In the genomic region with DNA sequence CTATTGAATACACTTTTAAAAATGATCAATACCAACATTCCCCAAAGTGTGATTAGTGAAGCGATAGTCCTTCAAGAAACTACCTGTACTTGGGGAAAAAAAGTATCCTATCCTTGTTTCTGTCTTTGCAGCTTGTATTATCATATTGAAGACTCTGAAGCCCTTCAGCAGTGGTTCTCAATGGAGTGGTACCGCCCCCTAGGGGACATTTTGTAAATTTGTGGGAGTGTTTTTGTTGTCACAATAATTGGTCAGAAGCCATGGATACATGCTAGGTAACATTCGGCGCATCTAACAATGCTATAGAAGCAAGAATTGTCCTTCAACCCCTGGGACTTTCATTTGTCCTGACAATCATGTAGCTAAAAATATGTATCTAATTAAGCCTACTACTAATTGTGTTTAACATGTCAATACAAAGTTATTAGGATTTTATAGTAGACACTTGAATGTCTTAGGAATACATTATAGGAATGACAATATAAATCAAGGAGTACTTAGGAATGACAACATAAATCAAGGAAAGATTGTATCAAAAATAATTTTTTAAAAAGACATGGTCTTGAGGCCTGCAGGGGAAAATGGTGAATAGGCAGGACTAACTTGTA, we compare ENCODE assay signal across 8 cellular contexts. TPM values are rescaled to one million over a fixed set of nuclear protein-coding genes. Genes with fewer than 3 reads are reported as not detected.
A peak's percentile ranks its signal among the peaks of the same experiment; 100 is the strongest.
DNase-seq lines count a peak whose midpoint lies in the region; ATAC-seq and TF ChIP-seq lines count a peak whose summit lies in the region.

No MANE protein-coding gene starts in this region.

- in situ Hi-C loops in ACHN (cut with HindIII; ENCODE audit: low pct_ligation_motif_present, low pct_unique_long_range_greater_than_20kb, low sequenced_read_pairs) = no loop called here
- in situ Hi-C loops in G401 (cut with HindIII; ENCODE audit: low sequenced_read_pairs) = no loop called here

- H3K36me3 Mint-ChIP-seq in activated CD8-positive, alpha-beta T cell treated with anti-CD3 and anti-CD28 coated beads for 36 hours (ENCODE audit: low read depth) = peaks cover 19% of the 10 kb centered on the region

- peaks cover 24% of the 10 kb centered on the region for H3K9me3 Mint-ChIP-seq in activated CD8-positive, alpha-beta T cell treated with anti-CD3 and anti-CD28 coated beads for 36 hours

- ATAC-seq in HG02571 (IDR thresholded peaks at IDR 0.05; ENCODE audit: unreplicated experiment) (peak; percentile 78), HG02623 (IDR thresholded peaks at IDR 0.05; ENCODE audit: unreplicated experiment) (no peak)
- ATAC-seq in activated CD8-positive, alpha-beta T cell treated with anti-CD3 and anti-CD28 coated beads for 36 hours = peak; percentile 42

- CTCF ChIA-PET in activated CD8-positive, alpha-beta T cell treated with anti-CD3 and anti-CD28 coated beads for 36 hours (lab: Charles Lee) = interaction anchor here (0.7 to 6.4 kb wide), 55 partner anchors 8 to 1142 kb away, joined by 3 to 52 read pairs (median 5); partner anchors contain the start of gene SPTSSB

- peak; percentile 47 for DNase-seq in ACHN
- DNase-seq in G401 (ENCODE audit: low spot score) = peak; percentile 49
- DNase-seq in NCI-H2107 treated with DMSO at 0.1 percent for 48 hours (lab: John Stamatoyannopoulos, UW; ENCODE audit: unreplicated experiment) = peak; percentile 86
- DNase-seq in activated CD8-positive, alpha-beta T cell treated with anti-CD3 and anti-CD28 coated beads for 36 hours = peak; percentile 63
- peak; percentile 64 for DNase-seq in glomerular endothelial cell (ENCODE audit: extremely low read depth, low read depth, low spot score)
- DNase-seq in stimulated activated CD4-positive, alpha-beta T cell treated with anti-CD3 and anti-CD28 coated beads, Interleukin-15, amount 100 ng/mL, for 48 hours (ENCODE audit: low read depth in 2 of 2) = peak; percentile 13 to 30

- no peaks in the 10 kb centered on the region for H3K27me3 Mint-ChIP-seq in activated CD8-positive, alpha-beta T cell treated with anti-CD3 and anti-CD28 coated beads for 36 hours

- no peak overlapping the region for H3K4me3 Mint-ChIP-seq in activated CD8-positive, alpha-beta T cell treated with anti-CD3 and anti-CD28 coated beads for 36 hours

- no peak overlapping the region for H3K27ac Mint-ChIP-seq in activated CD8-positive, alpha-beta T cell treated with anti-CD3 and anti-CD28 coated beads for 36 hours

- intact Hi-C loops in activated CD8-positive, alpha-beta T cell treated with anti-CD3 and anti-CD28 coated beads for 36 hours (cut with micrococcal nuclease) = loop anchor here (5.0 kb wide), 1 partner anchor 148 kb away; no protein-coding TSS in a partner anchor

- POLR2A ChIA-PET in activated CD8-positive, alpha-beta T cell treated with anti-CD3 and anti-CD28 coated beads for 36 hours (lab: Charles Lee) = interaction anchor here (0.6 kb wide), 1 partner anchor 128 kb away, joined by 3 read pairs; no protein-coding TSS in a partner anchor

- H3K4me1 Mint-ChIP-seq in activated CD8-positive, alpha-beta T cell treated with anti-CD3 and anti-CD28 coated beads for 36 hours (ENCODE audit: low read depth) = no peaks in the 10 kb centered on the region

- peak; percentile 54 for TF ChIP-seq CTCF in activated CD8-positive, alpha-beta T cell treated with anti-CD3 and anti-CD28 coated beads for 36 hours (IDR thresholded peaks at IDR 0.05)

RNA-seq across cellular contexts. Expression of gene NMD3, which starts 53.7 kb away (rescaled TPM):
- 43.2 and 65.6 TPM in 2 replicates for total RNA-seq in G401 (2014; rRNA removed; shearing (Covaris generic))
- total RNA-seq in activated CD8-positive, alpha-beta T cell treated with anti-CD3 and anti-CD28 coated beads for 36 hours = 10 to 100 TPM; 73.0 to 74.9 TPM
- total RNA-seq in glomerular endothelial cell = 35.4 and 45.8 TPM in 2 replicates

Comparison
In these comparisons a context has a peak if more than half of its experiments do, and no peak if none do; other contexts are left out.
1. DNase-seq: peak in every context shown above with its lines; median percentile 86 in NCI-H2107 treated with DMSO at 0.1 percent for 48 hours; 64 in glomerular endothelial cell; 63 in activated CD8-positive, alpha-beta T cell treated with anti-CD3 and anti-CD28 coated beads for 36 hours; 49 in G401; 47 in ACHN; 22 in stimulated activated CD4-positive, alpha-beta T cell treated with anti-CD3 and anti-CD28 coated beads, Interleukin-15, amount 100 ng/mL, for 48 hours.